In the genomic region with DNA sequence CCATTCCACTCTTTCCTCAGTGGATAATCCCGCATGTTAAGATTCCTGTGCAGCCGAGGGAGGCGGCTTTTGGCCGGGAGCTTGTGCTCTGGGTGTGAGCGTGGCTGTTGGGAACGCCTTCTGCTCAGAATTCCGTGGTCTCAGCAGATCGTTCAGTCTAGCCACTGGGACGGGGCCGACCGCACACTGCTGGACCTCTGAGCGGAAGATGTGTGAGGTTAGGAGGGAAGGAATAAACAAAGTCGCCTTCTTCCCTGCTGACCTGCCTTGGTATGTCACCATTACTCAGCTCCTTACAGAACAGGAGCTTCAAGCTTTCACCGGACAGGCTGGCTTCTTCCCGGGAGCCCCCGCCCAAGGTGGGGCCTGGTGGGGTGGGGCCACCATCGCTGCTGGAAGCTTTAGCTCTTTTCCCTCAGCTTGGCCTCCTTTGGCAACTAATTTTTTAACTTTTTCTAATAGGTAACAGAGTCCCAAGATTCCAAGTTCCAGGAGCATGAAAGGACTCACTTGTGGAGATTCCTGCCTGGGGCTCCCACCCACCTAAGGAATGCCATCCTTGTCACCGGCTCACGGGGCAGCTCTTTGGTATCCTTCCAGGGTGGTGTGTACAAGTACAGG, we compare ENCODE assay signal across 8 cellular contexts. TPM values are rescaled to one million over a fixed set of nuclear protein-coding genes. Genes with fewer than 3 reads are reported as not detected.
A peak's percentile ranks its signal among the peaks of the same experiment; 100 is the strongest.
DNase-seq lines count a peak whose midpoint lies in the region; ATAC-seq and TF ChIP-seq lines count a peak whose summit lies in the region.
"Had no signal": no experiment of that assay in that cellular context is flagged by ENCODE, and none has a peak within 500 bp of the region (broad histone marks: within the 10 kb centered on the region; RNA-seq: fewer than 3 reads in every experiment).

No MANE protein-coding gene starts in this region.

- H3K27me3 ChIP-seq in HUES64 (ENCODE audit: insufficient read depth, low read length) (no peaks in the 10 kb centered on the region), dorsolateral prefrontal cortex (peaks cover 0 to 3% (median 0%) of the 10 kb centered on the region in 45 donors), vagina (no peaks in the 10 kb centered on the region)

- H3K36me3 ChIP-seq in HUES64 (ENCODE audit: insufficient read depth, low read length), result no peaks in the 10 kb centered on the region
- no peaks in the 10 kb centered on the region for H3K36me3 ChIP-seq in vagina

- no peaks in the 10 kb centered on the region for H3K9me3 Mint-ChIP-seq in natural killer cell

- ATAC-seq in natural killer cell, result no peak

- no peaks in the 10 kb centered on the region for H3K36me3 Mint-ChIP-seq in natural killer cell

- DNase-seq in dorsolateral prefrontal cortex, result no peak
- DNase-seq in medulla oblongata (ENCODE audit: extremely low spot score), result peak; percentile 4
- DNase-seq in vagina (ENCODE audit: extremely low spot score in 2 of 2), result no peak
- no peak for DNase-seq in NCI-H345 treated with DMSO at 0.1 percent for 48 hours (lab: John Stamatoyannopoulos, UW; ENCODE audit: unreplicated experiment)
- DNase-seq in DMS79 treated with DMSO at 0.1 percent for 48 hours (lab: John Stamatoyannopoulos, UW), result no peak
- no peak for DNase-seq in natural killer cell
- DNase-seq: foreskin melanocyte had no signal

- no peaks in the 10 kb centered on the region for H3K4me1 Mint-ChIP-seq in natural killer cell

- H3K4me3 ChIP-seq in HUES64 (ENCODE audit: low read length) (peak overlapping the region; percentile 3; the same call in 1 of the 2 replicates), dorsolateral prefrontal cortex (peak overlapping the region in 48 of 59 donors; percentile 1 to 52 (median 33)), vagina (peak overlapping the region; percentile 14 to 28)

- 17% methylated on average over 19 of the region's 19 CpGs for WGBS in HUES64

- H3K9ac ChIP-seq in HUES64 (ENCODE audit: low read depth, low read length), result peak overlapping the region; percentile 4; the same call in 1 of the 2 replicates

- H3K27ac ChIP-seq in HUES64 (ENCODE audit: low read depth, low read length), result peak overlapping the region; percentile 55
- peak overlapping the region in 7 of 59 donors; percentile 2 to 70 (median 24) for H3K27ac ChIP-seq in dorsolateral prefrontal cortex
- H3K27ac ChIP-seq in vagina, result peak overlapping the region; percentile 77

- H3K27ac Mint-ChIP-seq in natural killer cell, result no peak overlapping the region

- peaks cover 21% of the 10 kb centered on the region for H3K4me1 ChIP-seq in HUES64 (ENCODE audit: insufficient read depth, low read length)
- H3K4me1 ChIP-seq in vagina, result peaks cover 42% of the 10 kb centered on the region

- H3K9me3 ChIP-seq in HUES64 (ENCODE audit: insufficient read depth, low read depth, low read length) (no peaks in the 10 kb centered on the region), vagina (no peaks in the 10 kb centered on the region)

- intact Hi-C loops in dorsolateral prefrontal cortex (cut with DNase I) (no loop called here), vagina (cut with DNase I) (no loop called here), natural killer cell (cut with micrococcal nuclease) (no loop called here)

- no peak for TF ChIP-seq CTCF in dorsolateral prefrontal cortex (IDR thresholded peaks at IDR 0.05 in 54 of 56, conservative IDR thresholded peaks at IDR 0.05 in 2 of 56; ENCODE audit: low read depth in 1 of 56, partially characterized antibody in 56 of 56)
- TF ChIP-seq CTCF in vagina (IDR thresholded peaks at IDR 0.05), result no peak
- TF ChIP-seq CTCF in natural killer cell (IDR thresholded peaks at IDR 0.05), result no peak

- TF ChIP-seq POLR2A in vagina (IDR thresholded peaks at IDR 0.05), result no peak

- no peak overlapping the region for H3K4me3 Mint-ChIP-seq in natural killer cell

- peaks cover 0 to 7% of the 10 kb centered on the region in 2 donors for H3K27me3 Mint-ChIP-seq in natural killer cell (ENCODE audit: low read depth in 2 of 2)

RNA-seq across cellular contexts. Expression of a gene that starts 22.5 kb away (rescaled TPM):
- 6.5 TPM for polyA plus RNA-seq in HUES64 (2013, experiment 1 of 2)
- polyA plus RNA-seq in HUES64 (2013, experiment 2 of 2), result 11.3 TPM
- total RNA-seq in dorsolateral prefrontal cortex (100 to 1,000 TPM in 119 of 120 experiments, 10 to 100 TPM in 1; 92.1 to 538 (median 349) TPM), vagina (67.3 TPM), natural killer cell (1 to 10 TPM in 2 of 3 donors, under 1 TPM in 1; 0.52 to 4.5 (median 1.9) TPM)

RNA-seq across cellular contexts. Expression of a gene that starts 31.5 kb away (rescaled TPM):
- polyA plus RNA-seq in HUES64 (2013, experiment 1 of 2), result 2.5 TPM
- 7.9 TPM for polyA plus RNA-seq in HUES64 (2013, experiment 2 of 2)
- total RNA-seq in dorsolateral prefrontal cortex (10 to 100 TPM in 55 of 120 experiments, 1 to 10 TPM in 28, under 1 TPM in 1, not detected in 36; 0.95 to 53.7 (median 14.7) TPM), vagina (14.5 TPM), natural killer cell (1 to 10 TPM in 2 of 3 donors, under 1 TPM in 1; 0.39 to 7.8 (median 4.2) TPM)

Comparison
In these comparisons a context has a peak if more than half of its experiments do, and no peak if none do; other contexts are left out.
1. RNA of a gene that starts 22.5 kb away (total RNA-seq): 92.1 to 538 TPM in dorsolateral prefrontal cortex and 67.3 TPM in vagina (single experiment); 0.52 to 4.5 TPM in natural killer cell; every median in the first group is over 10 times any median in the second.
2. Peak in every context shown above with its lines, with median percentiles within 50 percentile points of each other: H3K4me3 ChIP-seq.